In genomic region chr16:88296437-88297177, GRCh38 we compare ENCODE assay signal across 15 cellular contexts.
"Had no signal": no experiment of that assay in that cellular context is flagged by ENCODE, and none has a peak within 500 bp of the region (broad histone marks: within the 10 kb centered on the region; RNA-seq: fewer than 3 reads in every experiment).

No MANE protein-coding gene starts in this region.

- ATAC-seq: left lobe of liver; stimulated activated memory B cell treated with anti-CD40 and anti-IgM and Interleukin-4, amounts not matched to agents 10 μg/mL and 1 μg/mL and 100 μg/mL, for 72 hours had no signal

- H3K4me1 ChIP-seq: colonic mucosa, parathyroid adenoma, sigmoid colon had no signal

- DNase-seq: activated CD4-positive, alpha-beta T cell treated with anti-CD3 and anti-CD28 coated beads, Interleukin-2, amount 50 U/mL, for 48 hours; activated naive CD8-positive, alpha-beta T cell treated with anti-CD3 and anti-CD28 coated beads, Interleukin-2, amount 10 ng/mL, durations not matched to agents 7 days and 5 days; activated T-cell treated with anti-CD3 and anti-CD28 coated beads for 4 hours; central memory CD4-positive, alpha-beta T cell; colonic mucosa; foreskin melanocyte; naive B cell; sigmoid colon; stimulated activated CD4-positive, alpha-beta T cell treated with anti-CD3 and anti-CD28 coated beads, Interleukin-4, amount 100 ng/mL, for 4 hours; WERI-Rb-1 had no signal

- H3K4me1 Mint-ChIP-seq: naive B cell; stimulated activated memory B cell treated with anti-CD40 and anti-IgM and Interleukin-4, amounts not matched to agents 10 μg/mL and 1 μg/mL and 100 μg/mL, for 72 hours had no signal

- H3K4me3 ChIP-seq: colonic mucosa, sigmoid colon, thoracic aorta had no signal

- H3K4me3 Mint-ChIP-seq: activated naive CD8-positive, alpha-beta T cell treated with anti-CD3 and anti-CD28 coated beads, Interleukin-2, amount 10 ng/mL, durations not matched to agents 7 days and 5 days; activated T-helper 1 cell treated with anti-CD3 and anti-CD28 coated beads, Interleukin-12 subunit alpha, Interleukin-12 subunit beta, Interleukin-2, Interleukin-4 antibody, amounts not matched to agents 30 ng/mL and 10 ng/mL and 1 ng/mL, durations not matched to agents 14 hours and 24 hours and 36 hours; stimulated activated memory B cell treated with anti-CD40 and anti-IgM and Interleukin-4, amounts not matched to agents 10 μg/mL and 1 μg/mL and 100 μg/mL, for 72 hours had no signal

- H3K36me3 ChIP-seq: colonic mucosa, sigmoid colon, thoracic aorta, WERI-Rb-1 had no signal

- H3K27me3 Mint-ChIP-seq: activated naive CD8-positive, alpha-beta T cell treated with anti-CD3 and anti-CD28 coated beads, Interleukin-2, amount 10 ng/mL, durations not matched to agents 7 days and 5 days had no signal

- H3K27ac ChIP-seq: colonic mucosa, parathyroid adenoma, sigmoid colon, thoracic aorta, WERI-Rb-1 had no signal

- H2AFZ ChIP-seq: parathyroid adenoma had no signal

- H3K9me3 ChIP-seq: colonic mucosa, sigmoid colon, thoracic aorta had no signal

- H3K27me3 ChIP-seq: colonic mucosa, sigmoid colon had no signal

- H3K9me3 Mint-ChIP-seq: activated T-helper 1 cell treated with anti-CD3 and anti-CD28 coated beads, Interleukin-12 subunit alpha, Interleukin-12 subunit beta, Interleukin-2, Interleukin-4 antibody, amounts not matched to agents 30 ng/mL and 10 ng/mL and 1 ng/mL, durations not matched to agents 14 hours and 24 hours and 36 hours had no signal

- H3K9ac ChIP-seq: parathyroid adenoma had no signal

- H3K79me2 ChIP-seq: parathyroid adenoma had no signal

- H3K27ac Mint-ChIP-seq: activated naive CD8-positive, alpha-beta T cell treated with anti-CD3 and anti-CD28 coated beads, Interleukin-2, amount 10 ng/mL, durations not matched to agents 7 days and 5 days; activated T-helper 1 cell treated with anti-CD3 and anti-CD28 coated beads, Interleukin-12 subunit alpha, Interleukin-12 subunit beta, Interleukin-2, Interleukin-4 antibody, amounts not matched to agents 30 ng/mL and 10 ng/mL and 1 ng/mL, durations not matched to agents 14 hours and 24 hours and 36 hours; stimulated activated memory B cell treated with anti-CD40 and anti-IgM and Interleukin-4, amounts not matched to agents 10 μg/mL and 1 μg/mL and 100 μg/mL, for 72 hours had no signal

- H3K36me3 Mint-ChIP-seq: activated naive CD8-positive, alpha-beta T cell treated with anti-CD3 and anti-CD28 coated beads, Interleukin-2, amount 10 ng/mL, durations not matched to agents 7 days and 5 days; naive B cell; stimulated activated memory B cell treated with anti-CD40 and anti-IgM and Interleukin-4, amounts not matched to agents 10 μg/mL and 1 μg/mL and 100 μg/mL, for 72 hours had no signal
